ENCODE assay signal across 40 cellular contexts in genomic region chr16:26731729-26732128, GRCh38.
"Had no signal": no experiment of that assay in that cellular context is flagged by ENCODE, and none has a peak within 500 bp of the region (broad histone marks: within the 10 kb centered on the region; RNA-seq: fewer than 3 reads in every experiment).

No MANE protein-coding gene starts in this region.

- H3K36me3 ChIP-seq: adrenal gland, ascending aorta, brain microvascular endothelial cell, breast epithelium, cardiac muscle cell had no signal

- H3K9me3 Mint-ChIP-seq: activated naive CD4-positive, alpha-beta T cell treated with anti-CD3 and anti-CD28 coated beads, Interleukin-2, amount 10 ng/mL, durations not matched to agents 7 days and 5 days; activated naive CD4-positive, alpha-beta T cell treated with anti-CD3 and anti-CD28 coated beads, Interleukin-2, amount 50 U/mL, for 24 hours; activated naive CD8-positive, alpha-beta T cell treated with anti-CD3 and anti-CD28 coated beads for 36 hours; activated naive CD8-positive, alpha-beta T cell treated with anti-CD3 and anti-CD28 coated beads, Interleukin-2, amount 10 ng/mL, durations not matched to agents 7 days and 5 days; activated T-cell treated with anti-CD3 and anti-CD28 coated beads, Interleukin-2, amount 50 U/mL, for 24 hours; activated T-cell treated with anti-CD3 and anti-CD28 coated beads, Interleukin-2, amount 50 U/mL, for 4 hours; activated T-cell treated with anti-CD3 and anti-CD28 coated beads, Interleukin-2, amount 50 U/mL, for 72 hours; activated T-helper 1 cell treated with anti-CD3 and anti-CD28 coated beads, Interleukin-12 subunit alpha, Interleukin-12 subunit beta, Interleukin-2, Interleukin-4 antibody, amounts not matched to agents 30 ng/mL and 10 ng/mL and 1 ng/mL, durations not matched to agents 14 hours and 24 hours and 36 hours; activated T-helper 17 cell treated with anti-CD3 and anti-CD28 coated beads, Interleukin-2, amount 50 U/mL, for 72 hours; activated T-helper 2 cell treated with anti-CD3 and anti-CD28 coated beads, Interferon-gamma antibody, Interleukin-2, Interleukin-4, amounts not matched to agents 10 μg/mL and 5 μg/mL and 100 μg/mL, durations not matched to agents 14 hours and 24 hours and 36 hours had no signal

- H3K27ac Mint-ChIP-seq: activated naive CD4-positive, alpha-beta T cell treated with anti-CD3 and anti-CD28 coated beads for 36 hours; activated naive CD4-positive, alpha-beta T cell treated with anti-CD3 and anti-CD28 coated beads, Interleukin-2, amount 10 ng/mL, durations not matched to agents 7 days and 5 days; activated naive CD4-positive, alpha-beta T cell treated with anti-CD3 and anti-CD28 coated beads, Interleukin-2, amount 50 U/mL, for 24 hours; activated naive CD4-positive, alpha-beta T cell treated with anti-CD3 and anti-CD28 coated beads, Interleukin-2, amount 50 U/mL, for 72 hours; activated naive CD8-positive, alpha-beta T cell; activated naive CD8-positive, alpha-beta T cell treated with anti-CD3 and anti-CD28 coated beads for 36 hours; activated naive CD8-positive, alpha-beta T cell treated with anti-CD3 and anti-CD28 coated beads, Interleukin-2, amount 10 ng/mL, durations not matched to agents 7 days and 5 days; activated naive CD8-positive, alpha-beta T cell treated with anti-CD3 and anti-CD28 coated beads, Interleukin-2, amount 50 U/mL, for 24 hours; activated T-cell treated with anti-CD3 and anti-CD28 coated beads, Interleukin-2, amount 50 U/mL, for 24 hours; activated T-cell treated with anti-CD3 and anti-CD28 coated beads, Interleukin-2, amount 50 U/mL, for 72 hours; activated T-helper 1 cell treated with anti-CD3 and anti-CD28 coated beads, Interleukin-12 subunit alpha, Interleukin-12 subunit beta, Interleukin-2, Interleukin-4 antibody, amounts not matched to agents 30 ng/mL and 10 ng/mL and 1 ng/mL, durations not matched to agents 14 hours and 24 hours and 36 hours; activated T-helper 17 cell treated with anti-CD3 and anti-CD28 coated beads, Interleukin-2, amount 50 U/mL, for 72 hours; activated T-helper 2 cell treated with anti-CD3 and anti-CD28 coated beads, Interferon-gamma antibody, Interleukin-2, Interleukin-4, amounts not matched to agents 10 μg/mL and 5 μg/mL and 100 μg/mL, durations not matched to agents 14 hours and 24 hours and 36 hours; brain had no signal

- H3K9me3 ChIP-seq: adrenal gland, ascending aorta, body of pancreas, breast epithelium had no signal

- H3K4me1 Mint-ChIP-seq: activated naive CD4-positive, alpha-beta T cell treated with anti-CD3 and anti-CD28 coated beads, Interleukin-2, amount 10 ng/mL, durations not matched to agents 7 days and 5 days; activated naive CD4-positive, alpha-beta T cell treated with anti-CD3 and anti-CD28 coated beads, Interleukin-2, amount 50 U/mL, for 24 hours; activated naive CD8-positive, alpha-beta T cell treated with anti-CD3 and anti-CD28 coated beads for 36 hours; activated naive CD8-positive, alpha-beta T cell treated with anti-CD3 and anti-CD28 coated beads, Interleukin-2, amount 10 ng/mL, durations not matched to agents 7 days and 5 days; activated naive CD8-positive, alpha-beta T cell treated with anti-CD3 and anti-CD28 coated beads, Interleukin-2, amount 50 U/mL, for 24 hours; activated T-helper 17 cell treated with anti-CD3 and anti-CD28 coated beads, Interleukin-2, amount 50 U/mL, for 72 hours; central memory CD8-positive, alpha-beta T cell had no signal

- H3K36me3 Mint-ChIP-seq: activated naive CD4-positive, alpha-beta T cell treated with anti-CD3 and anti-CD28 coated beads, Interleukin-2, amount 10 ng/mL, durations not matched to agents 7 days and 5 days; activated naive CD4-positive, alpha-beta T cell treated with anti-CD3 and anti-CD28 coated beads, Interleukin-2, amount 50 U/mL, for 24 hours; activated naive CD4-positive, alpha-beta T cell treated with anti-CD3 and anti-CD28 coated beads, Interleukin-2, amount 50 U/mL, for 72 hours; activated naive CD8-positive, alpha-beta T cell; activated naive CD8-positive, alpha-beta T cell treated with anti-CD3 and anti-CD28 coated beads for 36 hours; activated naive CD8-positive, alpha-beta T cell treated with anti-CD3 and anti-CD28 coated beads, Interleukin-2, amount 10 ng/mL, durations not matched to agents 7 days and 5 days; brain had no signal

- H3K27me3 ChIP-seq: adrenal gland, ascending aorta, body of pancreas, brain microvascular endothelial cell, breast epithelium had no signal

- H3K4me1 ChIP-seq: adrenal gland, ascending aorta, body of pancreas, breast epithelium had no signal

- H3K4me3 ChIP-seq: adrenal gland, ascending aorta, body of pancreas, breast epithelium, cardiac muscle cell had no signal

- H3K27ac ChIP-seq: adrenal gland, ascending aorta, body of pancreas, brain microvascular endothelial cell, breast epithelium, cardiac muscle cell had no signal

- FAIRE-seq: astrocyte, bronchial epithelial cell had no signal

- DNase-seq: activated effector memory CD4-positive, alpha-beta T cell treated with anti-CD3 and anti-CD28 coated beads, Interleukin-2, amount 50 U/mL, for 16 hours; activated effector memory CD4-positive, alpha-beta T cell treated with Interleukin-2 at 50 U/mL for 16 hours; activated gamma-delta T cell; activated gamma-delta T cell treated with Interleukin-2 at 50 U/mL for 16 hours; activated naive CD4-positive, alpha-beta T cell; activated naive CD4-positive, alpha-beta T cell treated with anti-CD3 and anti-CD28 coated beads for 36 hours; activated naive CD4-positive, alpha-beta T cell treated with anti-CD3 and anti-CD28 coated beads, Interleukin-2, amount 10 ng/mL, durations not matched to agents 7 days and 5 days; activated naive CD4-positive, alpha-beta T cell treated with anti-CD3 and anti-CD28 coated beads, Interleukin-2, amount 50 U/mL, for 16 hours; activated naive CD4-positive, alpha-beta T cell treated with Interleukin-2 at 50 U/mL for 16 hours; activated naive CD8-positive, alpha-beta T cell treated with anti-CD3 and anti-CD28 coated beads for 36 hours; activated naive CD8-positive, alpha-beta T cell treated with anti-CD3 and anti-CD28 coated beads, Interleukin-2, amount 10 ng/mL, durations not matched to agents 7 days and 5 days; activated naive CD8-positive, alpha-beta T cell treated with anti-CD3 and anti-CD28 coated beads, Interleukin-2, amount 50 U/mL, for 24 hours; activated T-cell treated with anti-CD3 and anti-CD28 coated beads, Interleukin-2, amount 50 U/mL, for 1 hour; activated T-cell treated with anti-CD3 and anti-CD28 coated beads, Interleukin-2, amount 50 U/mL, for 24 hours; activated T-cell treated with anti-CD3 and anti-CD28 coated beads, Interleukin-2, amount 50 U/mL, for 4 hours; activated T-cell treated with anti-CD3 and anti-CD28 coated beads, Interleukin-2, amount 50 U/mL, for 48 hours; activated T-cell treated with anti-CD3 and anti-CD28 coated beads, Interleukin-2, amount 50 U/mL, for 72 hours; adrenal gland; amniotic stem cell; amygdala; anterior cingulate cortex; aorta; body of pancreas; brain microvascular endothelial cell; caudate nucleus; central memory CD4-positive, alpha-beta T cell; cerebellar nuclear complex had no signal

- ATAC-seq: activated naive CD4-positive, alpha-beta T cell treated with anti-CD3 and anti-CD28 coated beads, Interleukin-2, amount 50 U/mL, for 72 hours; activated naive CD8-positive, alpha-beta T cell treated with anti-CD3 and anti-CD28 coated beads, Interleukin-2, amount 50 U/mL, for 24 hours; activated T-cell treated with anti-CD3 and anti-CD28 coated beads, Interleukin-2, amount 50 U/mL, for 4 hours; activated T-cell treated with anti-CD3 and anti-CD28 coated beads, Interleukin-2, amount 50 U/mL, for 72 hours; activated T-helper 17 cell treated with anti-CD3 and anti-CD28 coated beads, Interleukin-2, amount 50 U/mL, for 72 hours; body of pancreas had no signal

- H3K4me3 Mint-ChIP-seq: activated naive CD4-positive, alpha-beta T cell treated with anti-CD3 and anti-CD28 coated beads for 36 hours; activated naive CD4-positive, alpha-beta T cell treated with anti-CD3 and anti-CD28 coated beads, Interleukin-2, amount 10 ng/mL, durations not matched to agents 7 days and 5 days; activated naive CD4-positive, alpha-beta T cell treated with anti-CD3 and anti-CD28 coated beads, Interleukin-2, amount 50 U/mL, for 24 hours; activated naive CD8-positive, alpha-beta T cell; activated naive CD8-positive, alpha-beta T cell treated with anti-CD3 and anti-CD28 coated beads for 36 hours; activated naive CD8-positive, alpha-beta T cell treated with anti-CD3 and anti-CD28 coated beads, Interleukin-2, amount 10 ng/mL, durations not matched to agents 7 days and 5 days; activated naive CD8-positive, alpha-beta T cell treated with anti-CD3 and anti-CD28 coated beads, Interleukin-2, amount 50 U/mL, for 24 hours; activated T-cell treated with anti-CD3 and anti-CD28 coated beads, Interleukin-2, amount 50 U/mL, for 24 hours; activated T-cell treated with anti-CD3 and anti-CD28 coated beads, Interleukin-2, amount 50 U/mL, for 4 hours; activated T-cell treated with anti-CD3 and anti-CD28 coated beads, Interleukin-2, amount 50 U/mL, for 72 hours; activated T-helper 1 cell treated with anti-CD3 and anti-CD28 coated beads, Interleukin-12 subunit alpha, Interleukin-12 subunit beta, Interleukin-2, Interleukin-4 antibody, amounts not matched to agents 30 ng/mL and 10 ng/mL and 1 ng/mL, durations not matched to agents 14 hours and 24 hours and 36 hours; activated T-helper 17 cell treated with anti-CD3 and anti-CD28 coated beads, Interleukin-2, amount 50 U/mL, for 72 hours; brain; central memory CD8-positive, alpha-beta T cell had no signal
